20 cellular contexts compared by ENCODE assay signal in the genomic region with DNA sequence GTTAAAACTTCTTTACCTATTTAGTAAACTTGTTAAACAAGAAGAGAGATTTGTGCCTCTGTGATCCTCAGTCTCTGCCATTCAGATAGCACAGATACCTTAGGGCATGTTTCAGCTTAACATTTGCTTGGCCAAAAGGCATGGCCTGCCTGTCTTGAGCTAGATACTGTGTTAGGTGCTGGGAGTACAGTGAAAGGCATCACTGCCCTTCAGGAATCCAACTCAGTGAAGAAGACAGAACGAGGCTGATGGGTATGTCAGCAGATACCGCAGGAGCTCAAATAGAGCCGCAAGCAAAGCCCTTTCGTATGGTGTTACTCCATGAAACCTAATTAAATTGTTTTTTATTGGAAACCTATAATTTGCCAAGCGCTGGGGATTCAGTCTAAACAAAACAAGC.
"Had no signal": no experiment of that assay in that cellular context is flagged by ENCODE, and none has a peak within 500 bp of the region (broad histone marks: within the 10 kb centered on the region; RNA-seq: fewer than 3 reads in every experiment).

No MANE protein-coding gene starts in this region.

- H3K9me3 ChIP-seq: breast epithelium had no signal

- H3K9me3 Mint-ChIP-seq: activated CD4-positive, alpha-beta memory T cell treated with anti-CD3 and anti-CD28 coated beads for 36 hours; activated CD4-positive, alpha-beta T cell treated with anti-CD3 and anti-CD28 coated beads, Interleukin-2, amount 10 ng/mL, durations not matched to agents 7 days and 5 days; activated naive CD4-positive, alpha-beta T cell treated with anti-CD3 and anti-CD28 coated beads, Interleukin-2, amount 10 ng/mL, durations not matched to agents 7 days and 5 days; activated T-helper 2 cell treated with anti-CD3 and anti-CD28 coated beads, Interferon-gamma antibody, Interleukin-2, Interleukin-4, amounts not matched to agents 10 μg/mL and 5 μg/mL and 100 μg/mL, durations not matched to agents 14 hours and 24 hours and 36 hours had no signal

- H3K27me3 ChIP-seq: breast epithelium had no signal

- DNase-seq: activated CD4-positive, alpha-beta memory T cell treated with anti-CD3 and anti-CD28 coated beads for 36 hours; activated CD4-positive, alpha-beta T cell treated with anti-CD3 and anti-CD28 coated beads, Interleukin-2, amount 10 ng/mL, durations not matched to agents 7 days and 5 days; activated CD4-positive, CD25-positive, alpha-beta regulatory T cell; activated CD8-positive, alpha-beta memory T cell treated with anti-CD3 and anti-CD28 coated beads for 24 hours; activated gamma-delta T cell treated with Interleukin-2 at 50 U/mL for 16 hours; activated naive CD4-positive, alpha-beta T cell treated with anti-CD3 and anti-CD28 coated beads, Interleukin-2, amount 10 ng/mL, durations not matched to agents 7 days and 5 days; activated T-cell treated with anti-CD3 and anti-CD28 coated beads, Interleukin-2, amount 50 U/mL, for 48 hours; aorta; caudate nucleus; KG1; NCI-H1092; NCI-H1930; NCI-H2107; NCI-H2171 treated with DMSO at 0.1 percent for 48 hours; NCI-H510A treated with DMSO at 0.1 percent for 48 hours; SHP77 treated with DMSO at 0.1 percent for 48 hours; T-helper 17 cell; T-helper 9 cell had no signal

- H3K27me3 Mint-ChIP-seq: activated CD4-positive, alpha-beta memory T cell treated with anti-CD3 and anti-CD28 coated beads for 36 hours; activated CD4-positive, alpha-beta T cell treated with anti-CD3 and anti-CD28 coated beads, Interleukin-2, amount 10 ng/mL, durations not matched to agents 7 days and 5 days; activated naive CD4-positive, alpha-beta T cell treated with anti-CD3 and anti-CD28 coated beads, Interleukin-2, amount 10 ng/mL, durations not matched to agents 7 days and 5 days; T-helper 17 cell had no signal

- ATAC-seq: T-helper 17 cell had no signal

- H3K27ac Mint-ChIP-seq: activated CD4-positive, alpha-beta memory T cell treated with anti-CD3 and anti-CD28 coated beads for 36 hours; activated CD4-positive, alpha-beta T cell treated with anti-CD3 and anti-CD28 coated beads, Interleukin-2, amount 10 ng/mL, durations not matched to agents 7 days and 5 days; activated naive CD4-positive, alpha-beta T cell treated with anti-CD3 and anti-CD28 coated beads, Interleukin-2, amount 10 ng/mL, durations not matched to agents 7 days and 5 days; activated T-helper 2 cell treated with anti-CD3 and anti-CD28 coated beads, Interferon-gamma antibody, Interleukin-2, Interleukin-4, amounts not matched to agents 10 μg/mL and 5 μg/mL and 100 μg/mL, durations not matched to agents 14 hours and 24 hours and 36 hours; T-helper 17 cell had no signal

- H3K4me3 ChIP-seq: breast epithelium had no signal

- H3K27ac ChIP-seq: breast epithelium had no signal

- H3K4me3 Mint-ChIP-seq: activated CD4-positive, alpha-beta memory T cell treated with anti-CD3 and anti-CD28 coated beads for 36 hours; activated CD4-positive, alpha-beta T cell treated with anti-CD3 and anti-CD28 coated beads, Interleukin-2, amount 10 ng/mL, durations not matched to agents 7 days and 5 days; activated naive CD4-positive, alpha-beta T cell treated with anti-CD3 and anti-CD28 coated beads, Interleukin-2, amount 10 ng/mL, durations not matched to agents 7 days and 5 days; T-helper 17 cell had no signal
